In the genomic region with DNA sequence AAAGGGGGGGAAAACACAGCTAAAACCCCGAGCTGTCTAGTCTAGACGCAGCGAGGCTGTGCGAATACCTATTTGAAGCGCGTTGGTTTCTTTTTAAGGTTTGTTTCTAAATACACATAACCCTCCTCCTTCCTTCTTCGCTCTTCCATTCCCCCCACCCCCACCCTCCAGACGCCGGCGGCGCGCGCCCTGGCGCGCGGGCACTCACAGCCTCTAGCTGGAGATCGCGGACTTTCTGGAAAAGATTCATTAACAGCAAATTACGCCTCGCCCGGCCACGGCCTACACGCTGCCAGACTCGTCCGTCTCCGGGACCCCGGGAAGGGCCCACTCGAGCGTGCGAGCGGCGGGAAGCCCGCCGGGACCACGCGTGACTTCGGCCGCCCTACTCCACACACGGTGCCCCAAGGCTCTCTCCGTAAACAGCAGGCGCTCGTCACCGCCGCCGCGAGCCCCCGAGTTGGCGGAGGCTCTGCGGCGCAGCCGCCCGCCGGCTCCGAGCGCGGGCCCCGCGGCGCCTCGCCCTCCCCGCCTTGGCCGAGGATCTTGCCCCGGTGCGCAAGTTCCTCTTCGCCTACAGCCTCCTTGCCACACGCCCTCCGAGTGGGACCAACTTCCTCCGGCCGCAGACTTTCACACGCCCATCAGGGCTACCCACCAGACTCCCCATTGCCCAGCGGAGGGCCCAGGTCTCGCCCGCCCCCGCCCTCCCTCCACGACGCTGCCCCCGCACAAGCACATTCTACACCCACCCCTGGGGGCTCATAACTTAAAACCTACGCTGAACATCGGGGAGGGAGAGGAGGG, we compare ENCODE assay signal across 8 cellular contexts. TPM values are rescaled to one million over a fixed set of nuclear protein-coding genes. Genes with fewer than 3 reads are reported as not detected.
A peak's percentile ranks its signal among the peaks of the same experiment; 100 is the strongest.
DNase-seq lines count a peak whose midpoint lies in the region; ATAC-seq and TF ChIP-seq lines count a peak whose summit lies in the region.

No MANE protein-coding gene starts in this region.

- TF ChIP-seq CTCF in Peyer's patch (IDR thresholded peaks at IDR 0.05), result no peak
- TF ChIP-seq CTCF in choroid plexus epithelial cell (conservative IDR thresholded peaks at IDR 0.05; ENCODE audit: low read depth, low read length), result no peak

- peaks cover 41% of the 10 kb centered on the region for H3K4me1 Mint-ChIP-seq in activated CD4-positive, alpha-beta T cell treated with anti-CD3 and anti-CD28 coated beads, Interleukin-2, amount 10 ng/mL, durations not matched to agents 7 days and 5 days

- H3K4me1 ChIP-seq in Peyer's patch (peaks cover 0 to 36% (median 0%) of the 10 kb centered on the region in 4 donors), mononuclear cell (ENCODE audit: insufficient read depth, low read length) (peaks cover 49% of the 10 kb centered on the region), urinary bladder (ENCODE audit: insufficient read depth) (no peaks in the 10 kb centered on the region)

- H3K36me3 ChIP-seq in Peyer's patch, result no peaks in the 10 kb centered on the region
- H3K36me3 ChIP-seq in urinary bladder (ENCODE audit: insufficient read depth), result no peaks in the 10 kb centered on the region

- TF ChIP-seq POLR2A in Peyer's patch (IDR thresholded peaks at IDR 0.05), result no peak

- H3K4me3 ChIP-seq in Peyer's patch (peak overlapping the region; percentile 67 to 81 (median 76)), choroid plexus epithelial cell (ENCODE audit: low read depth, low read length) (peak overlapping the region; percentile 65), mononuclear cell (ENCODE audit: low read length) (peak overlapping the region; percentile 53), urinary bladder (ENCODE audit: low read depth, low read length) (peak overlapping the region; percentile 83)

- ATAC-seq in HG02588 (IDR thresholded peaks at IDR 0.05; ENCODE audit: unreplicated experiment) (no peak), HG03139 (IDR thresholded peaks at IDR 0.05; ENCODE audit: unreplicated experiment) (no peak)

- H3K27ac ChIP-seq in Peyer's patch (peak overlapping the region; percentile 91 to 98 (median 92)), urinary bladder (ENCODE audit: low read depth) (peak overlapping the region; percentile 59)

- CTCF ChIA-PET in activated CD4-positive, alpha-beta T cell treated with anti-CD3 and anti-CD28 coated beads, Interleukin-2, amount 10 ng/mL, durations not matched to agents 7 days and 5 days (lab: Charles Lee), result no interaction called here

- H3K4me3 Mint-ChIP-seq in activated CD4-positive, alpha-beta T cell treated with anti-CD3 and anti-CD28 coated beads, Interleukin-2, amount 10 ng/mL, durations not matched to agents 7 days and 5 days, result peak overlapping the region; percentile 91

- H3K9me3 Mint-ChIP-seq in activated CD4-positive, alpha-beta T cell treated with anti-CD3 and anti-CD28 coated beads, Interleukin-2, amount 10 ng/mL, durations not matched to agents 7 days and 5 days, result no peaks in the 10 kb centered on the region

- H3K27ac Mint-ChIP-seq in activated CD4-positive, alpha-beta T cell treated with anti-CD3 and anti-CD28 coated beads, Interleukin-2, amount 10 ng/mL, durations not matched to agents 7 days and 5 days, result peak overlapping the region; percentile 90

- no peaks in the 10 kb centered on the region for H3K9me3 ChIP-seq in Peyer's patch
- H3K9me3 ChIP-seq in mononuclear cell (ENCODE audit: low read depth, low read length), result no peaks in the 10 kb centered on the region

- peak; percentile 32 for DNase-seq in activated CD4-positive, alpha-beta T cell treated with anti-CD3 and anti-CD28 coated beads, Interleukin-2, amount 10 ng/mL, durations not matched to agents 7 days and 5 days
- no peak for DNase-seq in activated CD4-positive, alpha-beta T cell treated with anti-CD3 and anti-CD28 coated beads, Interleukin-2, amount 50 U/mL, for 4 hours
- DNase-seq in Peyer's patch (peak; percentile 34 to 59 (median 56)), choroid plexus epithelial cell (ENCODE audit: low read depth) (peak; percentile 41)

- POLR2A ChIA-PET in activated CD4-positive, alpha-beta T cell treated with anti-CD3 and anti-CD28 coated beads, Interleukin-2, amount 10 ng/mL, durations not matched to agents 7 days and 5 days (lab: Charles Lee), result interaction anchor here (1.4 kb wide), 2 partner anchors 74 to 82 kb away, joined by 3 to 4 read pairs; no protein-coding TSS in a partner anchor

- no peaks in the 10 kb centered on the region for H3K27me3 ChIP-seq in Peyer's patch
- no peaks in the 10 kb centered on the region for H3K27me3 ChIP-seq in mononuclear cell (ENCODE audit: insufficient read depth, low read length)

- WGBS in urinary bladder, result under 1% methylated on average over 76 of the region's 79 CpGs

- H3K36me3 Mint-ChIP-seq in activated CD4-positive, alpha-beta T cell treated with anti-CD3 and anti-CD28 coated beads, Interleukin-2, amount 10 ng/mL, durations not matched to agents 7 days and 5 days (ENCODE audit: low read depth), result peaks cover 16% of the 10 kb centered on the region

- H3K27me3 Mint-ChIP-seq in activated CD4-positive, alpha-beta T cell treated with anti-CD3 and anti-CD28 coated beads, Interleukin-2, amount 10 ng/mL, durations not matched to agents 7 days and 5 days, result no peaks in the 10 kb centered on the region

RNA-seq across cellular contexts. Expression of a gene that starts 2.0 kb away (rescaled TPM):
- total RNA-seq in activated CD4-positive, alpha-beta T cell treated with anti-CD3 and anti-CD28 coated beads, Interleukin-2, amount 10 ng/mL, durations not matched to agents 7 days and 5 days, result 10 to 100 TPM; 53.1 to 54.9 TPM
- total RNA-seq in Peyer's patch, result 10 to 100 TPM; 19.8 to 32.2 (median 26.0) TPM
- total RNA-seq in mononuclear cell, result 42.3 TPM
- 26.5 TPM for total RNA-seq in urinary bladder
- 20.8 TPM for polyA plus RNA-seq in urinary bladder

Comparison
In these comparisons a context has a peak if more than half of its experiments do, and no peak if none do; other contexts are left out.
1. DNase-seq: peak in activated CD4-positive, alpha-beta T cell treated with anti-CD3 and anti-CD28 coated beads, Interleukin-2, amount 10 ng/mL, durations not matched to agents 7 days and 5 days (single experiment), Peyer's patch (3 of 3) and choroid plexus epithelial cell (single experiment); none in activated CD4-positive, alpha-beta T cell treated with anti-CD3 and anti-CD28 coated beads, Interleukin-2, amount 50 U/mL, for 4 hours (0 of 2).
2. Peak in every context shown above with its lines, with median percentiles within 50 percentile points of each other: H3K4me3 ChIP-seq.